Comparison of ENCODE assay signal across 1 cellular context in genomic region chr17:75289832-75290337, GRCh38.
TF ChIP-seq lines count a peak whose summit lies in the region.

No MANE protein-coding gene starts in this region.

TF ChIP-seq in K562, 482 proteins besides CTCF, POLR2A, EP300 and RAD21 (continued from another document and continues in another):
- TF ChIP-seq CEBPZ (IDR thresholded peaks at IDR 0.05; ENCODE audit: borderline replicate concordance, low read depth, low read length) (no peak), CHD1 (IDR thresholded peaks at IDR 0.05; ENCODE audit: low read length) (no peak), ZFX (CRISPR knock-in tag; IDR thresholded peaks at IDR 0.05) (no peak; the same call in 1 of the 2 replicates), HNRNPUL1 (IDR thresholded peaks at IDR 0.05; ENCODE audit: low read length) (no peak), KDM2B (CRISPR knock-in tag; IDR thresholded peaks at IDR 0.05) (no peak), PML (IDR thresholded peaks at IDR 0.05; ENCODE audit: low read length) (no peak), ZBTB26 (CRISPR knock-in tag; IDR thresholded peaks at IDR 0.05) (no peak), POLR2AphosphoS5 (IDR thresholded peaks at IDR 0.05; ENCODE audit: control insufficient read depth, insufficient read depth, low read depth, low read length) (peak; percentile 59), TRIM24 (IDR thresholded peaks at IDR 0.05) (0 out of 4 replicates have a peak, but pooled peaks of 1 of the 2 experiments have one; percentile 18), PHF21A (IDR thresholded peaks at IDR 0.05; ENCODE audit: borderline replicate concordance, low read depth) (no peak), ARNT (IDR thresholded peaks at IDR 0.05) (peak; percentile 50 to 68; a peak in 1 of 4 replicates), ELF1 (tag; IDR thresholded peaks at IDR 0.05) (no peak), NCOA2 (IDR thresholded peaks at IDR 0.05; ENCODE audit: partially characterized antibody in 2 of 2) (no peak), HMGXB4 (CRISPR knock-in tag; IDR thresholded peaks at IDR 0.05) (no peak), NR2C2 (CRISPR knock-in tag; IDR thresholded peaks at IDR 0.05) (no peak), NR2C2 (tag; IDR thresholded peaks at IDR 0.05) (peak; percentile 92), CREM (IDR thresholded peaks at IDR 0.05; ENCODE audit: low read depth) (peak; percentile 74), ZNF324 (CRISPR knock-in tag; IDR thresholded peaks at IDR 0.05) (no peak), ZKSCAN8 (CRISPR knock-in tag; IDR thresholded peaks at IDR 0.05) (0 out of 2 replicates have a peak, but pooled peaks have one; percentile 44), THAP12 (CRISPR knock-in tag; IDR thresholded peaks at IDR 0.05) (no peak), GMEB1 (CRISPR knock-in tag; IDR thresholded peaks at IDR 0.05) (no peak; the same call in 1 of the 2 replicates), NFYB (IDR thresholded peaks at IDR 0.05; ENCODE audit: extremely low read depth, insufficient read length) (no peak), SMAD1 (IDR thresholded peaks at IDR 0.05; ENCODE audit: low read depth, low read length, partially characterized antibody) (no peak), KDM4B (IDR thresholded peaks at IDR 0.05; ENCODE audit: borderline replicate concordance in 2 of 2, low read depth in 1 of 2) (no peak), ZNF764 (CRISPR knock-in tag; IDR thresholded peaks at IDR 0.05; ENCODE audit: low read depth) (no peak), POLR2AphosphoS2 (IDR thresholded peaks at IDR 0.05; ENCODE audit: low read length) (no peak), E2F3 (CRISPR knock-in tag; IDR thresholded peaks at IDR 0.05) (no peak), ZBTB43 (CRISPR knock-in tag; IDR thresholded peaks at IDR 0.05) (no peak), HSF4 (CRISPR knock-in tag; IDR thresholded peaks at IDR 0.05; ENCODE audit: borderline replicate concordance) (no peak), ZNF239 (CRISPR knock-in tag; IDR thresholded peaks at IDR 0.05) (no peak), HNRNPL (IDR thresholded peaks at IDR 0.05; ENCODE audit: low read depth, low read length) (no peak), PYGO2 (tag; IDR thresholded peaks at IDR 0.05) (no peak), DLX4 (CRISPR knock-in tag; IDR thresholded peaks at IDR 0.05) (no peak), BACH1 (tag; IDR thresholded peaks at IDR 0.05) (no peak), ZFP30 (CRISPR knock-in tag; IDR thresholded peaks at IDR 0.05; ENCODE audit: borderline replicate concordance) (no peak), OTX1 (CRISPR knock-in tag; IDR thresholded peaks at IDR 0.05) (no peak), ATF4 (CRISPR knock-in tag; IDR thresholded peaks at IDR 0.05) (no peak), MXD1 (CRISPR knock-in tag; IDR thresholded peaks at IDR 0.05; ENCODE audit: borderline replicate concordance, poor library complexity, severe bottlenecking) (no peak), MCM2 (IDR thresholded peaks at IDR 0.05; ENCODE audit: low read depth) (no peak), ZNF263 (CRISPR knock-in tag; IDR thresholded peaks at IDR 0.05; ENCODE audit: borderline replicate concordance) (no peak), UBTF (IDR thresholded peaks at IDR 0.05; ENCODE audit: borderline replicate concordance in 1 of 2, low read depth in 2 of 2, low read length in 2 of 2) (no peak), ZNF408 (CRISPR knock-in tag; IDR thresholded peaks at IDR 0.05; ENCODE audit: low read depth) (no peak), E2F8 (IDR thresholded peaks at IDR 0.05; ENCODE audit: low read depth, partially characterized antibody) (no peak), CREBBP (IDR thresholded peaks at IDR 0.05; ENCODE audit: low read depth, low read length) (no peak), NR2C1 (IDR thresholded peaks at IDR 0.05) (no peak), NR2C1 (tag; IDR thresholded peaks at IDR 0.05) (0 out of 2 replicates have a peak, but pooled peaks have one; percentile 5), ZBTB7A (IDR thresholded peaks at IDR 0.05; ENCODE audit: borderline replicate concordance, control insufficient read depth, low read depth, low read length) (no peak), MBD2 (IDR thresholded peaks at IDR 0.05; ENCODE audit: borderline replicate concordance, low read depth) (no peak)
